Comparison of ENCODE assay signal across 23 cellular contexts in the genomic region with DNA sequence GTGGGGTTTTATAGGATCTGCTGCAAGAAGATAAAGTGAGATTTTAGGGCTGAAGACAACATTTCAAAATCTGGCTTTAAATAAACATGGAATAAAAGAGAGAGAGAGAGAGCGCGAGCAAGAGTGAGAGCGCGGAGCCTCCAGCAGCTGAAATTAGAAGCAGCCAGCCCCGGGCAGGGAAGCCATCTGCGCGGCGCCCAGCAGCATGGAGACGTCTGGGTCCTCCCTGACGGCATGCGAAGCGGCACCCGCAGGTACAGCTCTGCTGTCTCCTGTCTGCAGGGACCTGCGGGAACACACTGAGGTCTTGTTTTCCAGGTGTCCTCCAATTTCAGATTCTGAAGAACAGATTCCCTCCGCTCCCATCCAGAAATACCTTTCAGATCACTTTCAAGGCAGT. TPM values are rescaled to one million over a fixed set of nuclear protein-coding genes. Genes with fewer than 3 reads are reported as not detected.
DNase-seq lines count a peak whose midpoint lies in the region; ATAC-seq and TF ChIP-seq lines count a peak whose summit lies in the region.
"Had no signal": no experiment of that assay in that cellular context is flagged by ENCODE, and none has a peak within 500 bp of the region (broad histone marks: within the 10 kb centered on the region; RNA-seq: fewer than 3 reads in every experiment).

No MANE protein-coding gene starts in this region.

- H3K9me2 ChIP-seq in PC-3 (replicated peaks; ENCODE audit: low read length): no peaks in the 10 kb centered on the region

- H3K27me3 ChIP-seq in PC-3 (ENCODE audit: low read length): peaks cover 27% of the 10 kb centered on the region
- peaks cover 30% of the 10 kb centered on the region for H3K27me3 ChIP-seq in fibroblast of lung (ENCODE audit: control insufficient read depth, insufficient read depth, low read length)
- H3K27me3 ChIP-seq in parathyroid adenoma (ENCODE audit: control insufficient read depth, insufficient read depth, low read length): no peaks in the 10 kb centered on the region
- H3K27me3 ChIP-seq in body of pancreas: peaks cover 0 to 14% of the 10 kb centered on the region in 2 donors
- H3K27me3 ChIP-seq: MG63, Peyer's patch had no signal

- no peaks in the 10 kb centered on the region for H3K36me3 Mint-ChIP-seq in activated CD8-positive, alpha-beta T cell treated with anti-CD3 and anti-CD28 coated beads, Interleukin-2, amount 10 ng/mL, durations not matched to agents 7 days and 5 days (ENCODE audit: low read depth)
- H3K36me3 Mint-ChIP-seq: stimulated activated naive B cell treated with anti-CD40 and anti-IgM and Interleukin-4, amounts not matched to agents 10 μg/mL and 1 μg/mL and 100 μg/mL, for 72 hours had no signal

- H3K79me2 ChIP-seq in PC-3 (ENCODE audit: low read length) (no peaks in the 10 kb centered on the region), fibroblast of lung (ENCODE audit: control insufficient read depth, insufficient read depth, low read length) (no peaks in the 10 kb centered on the region), parathyroid adenoma (no peaks in the 10 kb centered on the region)

- POLR2A ChIA-PET in PC-3 (lab: Charles Lee; ENCODE audit: unreplicated experiment): no interaction called here
- POLR2A ChIA-PET in activated CD8-positive, alpha-beta T cell treated with anti-CD3 and anti-CD28 coated beads, Interleukin-2, amount 10 ng/mL, durations not matched to agents 7 days and 5 days (lab: Charles Lee): no interaction called here

- H3K4me3 Mint-ChIP-seq in activated CD8-positive, alpha-beta T cell treated with anti-CD3 and anti-CD28 coated beads, Interleukin-2, amount 10 ng/mL, durations not matched to agents 7 days and 5 days: no peak overlapping the region
- H3K4me3 Mint-ChIP-seq: activated CD4-positive, alpha-beta T cell treated with anti-CD3 and anti-CD28 coated beads, Interleukin-2, amount 10 ng/mL, durations not matched to agents 7 days and 5 days; activated naive CD4-positive, alpha-beta T cell treated with anti-CD3 and anti-CD28 coated beads for 36 hours; stimulated activated naive B cell treated with anti-CD40 and anti-IgM and Interleukin-4, amounts not matched to agents 10 μg/mL and 1 μg/mL and 100 μg/mL, for 72 hours had no signal

- H3K4me1 Mint-ChIP-seq in activated CD8-positive, alpha-beta T cell treated with anti-CD3 and anti-CD28 coated beads, Interleukin-2, amount 10 ng/mL, durations not matched to agents 7 days and 5 days (ENCODE audit: low read depth): peaks cover 12% of the 10 kb centered on the region

- no peaks in the 10 kb centered on the region for H3K36me3 ChIP-seq in PC-3 (ENCODE audit: low read depth, low read length)
- no peaks in the 10 kb centered on the region for H3K36me3 ChIP-seq in fibroblast of lung (ENCODE audit: control insufficient read depth, insufficient read depth, low read length)
- H3K36me3 ChIP-seq in parathyroid adenoma (ENCODE audit: control insufficient read depth, insufficient read depth, low read length): no peaks in the 10 kb centered on the region
- no peaks in the 10 kb centered on the region for H3K36me3 ChIP-seq in body of pancreas (replicated peaks in 1 of 2; ENCODE audit: insufficient read depth in 1 of 2, low read depth in 2 of 2)
- H3K36me3 ChIP-seq: ascending aorta, BLaER1, left ventricle myocardium inferior, MG63, Peyer's patch, prostate gland had no signal

- DNase-seq in DMS 273 (lab: John Stamatoyannopoulos, UW; ENCODE audit: unreplicated experiment): peak; percentile 36
- no peak for DNase-seq in DMS 273 treated with DMSO at 0.1 percent for 48 hours (lab: John Stamatoyannopoulos, UW)
- DNase-seq in PC-3: no peak
- DNase-seq in fibroblast of lung (ENCODE audit: low read depth in 2 of 2): no peak
- DNase-seq in activated CD8-positive, alpha-beta T cell treated with anti-CD3 and anti-CD28 coated beads, Interleukin-2, amount 10 ng/mL, durations not matched to agents 7 days and 5 days: no peak
- no peak for DNase-seq in body of pancreas
- DNase-seq: activated CD4-positive, alpha-beta T cell treated with anti-CD3 and anti-CD28 coated beads, Interleukin-2, amount 10 ng/mL, durations not matched to agents 7 days and 5 days; activated naive CD4-positive, alpha-beta T cell treated with anti-CD3 and anti-CD28 coated beads for 36 hours; activated T-cell treated with anti-CD3 and anti-CD28 coated beads for 4 hours; cortex of kidney; left ventricle myocardium inferior; MG63; NCI-H2107; NCI-H69; Peyer's patch; stimulated activated naive B cell treated with anti-CD40 and anti-IgM and Interleukin-4, amounts not matched to agents 10 μg/mL and 1 μg/mL and 100 μg/mL, for 72 hours had no signal

- CTCF ChIA-PET in PC-3 (lab: Charles Lee): no interaction called here
- CTCF ChIA-PET in activated CD8-positive, alpha-beta T cell treated with anti-CD3 and anti-CD28 coated beads, Interleukin-2, amount 10 ng/mL, durations not matched to agents 7 days and 5 days (lab: Charles Lee): no interaction called here

- H3F3A ChIP-seq in PC-3 (ENCODE audit: low read length, unreplicated experiment): no peaks in the 10 kb centered on the region

- TF ChIP-seq CTCF in PC-3 (conservative IDR thresholded peaks at IDR 0.05; ENCODE audit: low read depth, low read length): no peak
- no peak for TF ChIP-seq CTCF in fibroblast of lung (conservative IDR thresholded peaks at IDR 0.05 in 1 of 2, IDR thresholded peaks at IDR 0.05 in 1 of 2; ENCODE audit: low read depth in 1 of 2, low read length in 2 of 2)
- no peak for TF ChIP-seq CTCF in parathyroid adenoma (IDR thresholded peaks at IDR 0.05)
- no peak for TF ChIP-seq CTCF in body of pancreas (IDR thresholded peaks at IDR 0.05)

- H3K27me3 Mint-ChIP-seq in activated CD8-positive, alpha-beta T cell treated with anti-CD3 and anti-CD28 coated beads, Interleukin-2, amount 10 ng/mL, durations not matched to agents 7 days and 5 days (ENCODE audit: low read depth): peaks cover 12% of the 10 kb centered on the region

- no peaks in the 10 kb centered on the region for H4K20me1 ChIP-seq in PC-3 (ENCODE audit: low read length)
- H4K20me1 ChIP-seq in fibroblast of lung (ENCODE audit: control insufficient read depth, extremely low read depth, insufficient read depth, low read length): no peaks in the 10 kb centered on the region

- WGBS in body of pancreas, 2 donors: 31 to 42% methylated on average over 15 of the region's 15 CpGs

- H3K9me3 ChIP-seq in PC-3 (ENCODE audit: low read length): no peaks in the 10 kb centered on the region
- H3K9me3 ChIP-seq in fibroblast of lung (ENCODE audit: control insufficient read depth, insufficient read depth, low read depth, low read length): no peaks in the 10 kb centered on the region
- no peaks in the 10 kb centered on the region for H3K9me3 ChIP-seq in parathyroid adenoma (ENCODE audit: control insufficient read depth, low read length)
- no peaks in the 10 kb centered on the region for H3K9me3 ChIP-seq in body of pancreas
- H3K9me3 ChIP-seq: ascending aorta, BLaER1, left ventricle myocardium inferior, MG63, prostate gland had no signal

- TF ChIP-seq POLR2A in body of pancreas (IDR thresholded peaks at IDR 0.05): no peak

- H3K27ac ChIP-seq in PC-3 (ENCODE audit: low read length) (no peak overlapping the region), fibroblast of lung (ENCODE audit: insufficient read depth, low read length) (no peak overlapping the region), parathyroid adenoma (no peak overlapping the region), body of pancreas (no peak overlapping the region)
- H3K27ac ChIP-seq: 22Rv1, ascending aorta, BLaER1, left ventricle myocardium inferior, Peyer's patch had no signal

- no peak overlapping the region for H3K9ac ChIP-seq in PC-3 (ENCODE audit: low read length)
- H3K9ac ChIP-seq in fibroblast of lung (ENCODE audit: insufficient read depth, low read length): no peak overlapping the region
- H3K9ac ChIP-seq in parathyroid adenoma: no peak overlapping the region
- H3K9ac ChIP-seq: BLaER1 had no signal

- H3K4me3 ChIP-seq in PC-3 (ENCODE audit: low read length) (peak overlapping the region; percentile 57), fibroblast of lung (replicated peaks in 1 of 4; ENCODE audit: control extremely low read depth in 1 of 4, insufficient read depth in 1 of 4, low read depth in 3 of 4, low read length in 4 of 4) (no peak overlapping the region), parathyroid adenoma (ENCODE audit: low read depth, low read length) (no peak overlapping the region), body of pancreas (no peak overlapping the region)
- H3K4me3 ChIP-seq: BLaER1, left ventricle myocardium inferior, MG63, Peyer's patch, prostate gland had no signal

- peak overlapping the region; percentile 65 for H2AFZ ChIP-seq in PC-3 (ENCODE audit: low read length)
- H2AFZ ChIP-seq in fibroblast of lung (ENCODE audit: low read length): no peak overlapping the region
- H2AFZ ChIP-seq in parathyroid adenoma: no peak overlapping the region

- H3K9me3 Mint-ChIP-seq in activated CD8-positive, alpha-beta T cell treated with anti-CD3 and anti-CD28 coated beads, Interleukin-2, amount 10 ng/mL, durations not matched to agents 7 days and 5 days (ENCODE audit: insufficient read depth): peaks cover 4% of the 10 kb centered on the region

- peak overlapping the region; percentile 85 for H3K4me2 ChIP-seq in PC-3 (ENCODE audit: low read length)
- H3K4me2 ChIP-seq in fibroblast of lung (ENCODE audit: extremely low read depth, insufficient read depth, low read length): peak overlapping the region; percentile 35
- peak overlapping the region; percentile 43 for H3K4me2 ChIP-seq in parathyroid adenoma (ENCODE audit: low read length)
- H3K4me2 ChIP-seq: BLaER1 had no signal

- H3K27ac Mint-ChIP-seq in activated CD8-positive, alpha-beta T cell treated with anti-CD3 and anti-CD28 coated beads, Interleukin-2, amount 10 ng/mL, durations not matched to agents 7 days and 5 days: no peak overlapping the region
- H3K27ac Mint-ChIP-seq: activated CD4-positive, alpha-beta T cell treated with anti-CD3 and anti-CD28 coated beads, Interleukin-2, amount 10 ng/mL, durations not matched to agents 7 days and 5 days; activated naive CD4-positive, alpha-beta T cell treated with anti-CD3 and anti-CD28 coated beads for 36 hours; stimulated activated naive B cell treated with anti-CD40 and anti-IgM and Interleukin-4, amounts not matched to agents 10 μg/mL and 1 μg/mL and 100 μg/mL, for 72 hours had no signal

- peak; percentile 31 for ATAC-seq in PC-3
- no peak for ATAC-seq in activated CD8-positive, alpha-beta T cell treated with anti-CD3 and anti-CD28 coated beads, Interleukin-2, amount 10 ng/mL, durations not matched to agents 7 days and 5 days
- ATAC-seq in body of pancreas: no peak
- ATAC-seq in GM21529 (IDR thresholded peaks at IDR 0.05; ENCODE audit: unreplicated experiment): no peak
- ATAC-seq: HCT116 had no signal

- no TSS peak for BruUV-seq in PC-3 (replicated peaks; lab: Mats Ljungman, UMichigan)

- H3K4me1 ChIP-seq in PC-3 (ENCODE audit: insufficient read depth, low read length): peaks cover 14% of the 10 kb centered on the region; the same call in 1 of the 2 replicates
- no peaks in the 10 kb centered on the region for H3K4me1 ChIP-seq in fibroblast of lung (ENCODE audit: control insufficient read depth, extremely low read depth, insufficient read depth, low read length)
- H3K4me1 ChIP-seq in parathyroid adenoma: peaks cover 2% of the 10 kb centered on the region
- H3K4me1 ChIP-seq in body of pancreas: peaks cover 39% of the 10 kb centered on the region

- intact Hi-C loops in PC-3 (cut with micrococcal nuclease) (no loop called here), body of pancreas (cut with DNase I) (loop anchor here (2.0 kb wide), 1 partner anchor 76 kb away; no protein-coding TSS in a partner anchor)

RNA-seq across cellular contexts. Expression of a gene that starts 7.9 kb away (rescaled TPM):
- total RNA-seq in PC-3 (2014; rRNA removed) (50.9 and 56.9 TPM in 2 replicates), fibroblast of lung (10.0 and 13.4 TPM in 2 replicates), body of pancreas (10 to 100 TPM in 1 of 2 donors, 1 to 10 TPM in 1; 8.0 to 11.5 TPM)
- 6.0 and 10.9 TPM in 2 replicates for polyA plus RNA-seq in fibroblast of lung
- polyA plus RNA-seq in fibroblast of lung (2012): 11.7 and 22.1 TPM in 2 replicates
- polyA minus RNA-seq in fibroblast of lung (ENCODE audit: low replicate concordance): 15.5 and 29.9 TPM in 2 replicates
- total RNA-seq in activated CD8-positive, alpha-beta T cell treated with anti-CD3 and anti-CD28 coated beads, Interleukin-2, amount 10 ng/mL, durations not matched to agents 7 days and 5 days: 1 to 10 TPM; 5.0 to 5.8 TPM

RNA-seq across cellular contexts. Expression of a gene that starts 35.4 kb away (rescaled TPM):
- total RNA-seq in PC-3 (2014; rRNA removed) (26.1 and 33.0 TPM in 2 replicates), fibroblast of lung (9.2 and 11.2 TPM in 2 replicates), body of pancreas (10 to 100 TPM; 10.4 to 32.3 TPM)
- 30.1 and 34.4 TPM in 2 replicates for polyA plus RNA-seq in fibroblast of lung
- polyA plus RNA-seq in fibroblast of lung (2012): 33.4 and 34.9 TPM in 2 replicates
- 7.2 and 12.8 TPM in 2 replicates for polyA minus RNA-seq in fibroblast of lung (ENCODE audit: low replicate concordance)
- 10 to 100 TPM; 32.4 to 35.5 TPM for total RNA-seq in activated CD8-positive, alpha-beta T cell treated with anti-CD3 and anti-CD28 coated beads, Interleukin-2, amount 10 ng/mL, durations not matched to agents 7 days and 5 days

Comparison
In these comparisons a context has a peak if more than half of its experiments do, and no peak if none do; other contexts are left out.
1. H3K4me2 ChIP-seq: peak in every context shown above with its lines; median percentile 85 in PC-3; 43 in parathyroid adenoma; 35 in fibroblast of lung.